ENCODE assay signal across 17 cellular contexts in the genomic region with DNA sequence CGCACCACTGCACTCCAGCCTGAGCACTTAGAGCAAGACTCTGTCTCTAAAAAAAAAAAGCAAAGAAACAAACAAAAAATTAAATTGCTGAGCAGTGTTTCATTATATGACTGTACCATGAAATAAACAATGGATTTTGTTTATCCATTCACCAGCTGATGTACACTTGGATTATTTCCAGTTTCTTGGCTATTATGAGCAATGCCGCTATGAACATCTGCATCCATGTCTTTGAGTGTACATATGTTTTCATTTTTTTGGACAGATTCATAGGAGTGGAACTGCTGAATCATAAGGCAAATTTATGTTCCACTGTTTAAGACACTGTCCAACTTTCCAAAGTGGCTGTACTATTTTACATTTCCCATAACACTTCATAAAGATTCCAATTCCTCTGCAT. TPM values are rescaled to one million over a fixed set of nuclear protein-coding genes. Genes with fewer than 3 reads are reported as not detected.
A peak's percentile ranks its signal among the peaks of the same experiment; 100 is the strongest.
DNase-seq lines count a peak whose midpoint lies in the region; ATAC-seq and TF ChIP-seq lines count a peak whose summit lies in the region.
"Had no signal": no experiment of that assay in that cellular context is flagged by ENCODE, and none has a peak within 500 bp of the region (broad histone marks: within the 10 kb centered on the region; RNA-seq: fewer than 3 reads in every experiment).

No MANE protein-coding gene starts in this region.

- DNase-seq in AG09319 (ENCODE audit: extremely low read depth, low read depth) (peak; percentile 81), HS-5 (ENCODE audit: low read depth) (peak; percentile 94), fibroblast of the conjunctiva (ENCODE audit: low read depth) (peak; percentile 81), H7 (no peak), kidney glomerular epithelial cell (lab: John Stamatoyannopoulos, UW) (no peak)
- DNase-seq in activated naive CD8-positive, alpha-beta T cell treated with anti-CD3 and anti-CD28 coated beads, Interleukin-2, amount 50 U/mL, for 24 hours = no peak
- DNase-seq in activated CD8-positive, alpha-beta T cell treated with anti-CD3 and anti-CD28 coated beads, Interleukin-2, amount 10 ng/mL, durations not matched to agents 7 days and 5 days = no peak
- DNase-seq in activated T-cell treated with anti-CD3 and anti-CD28 coated beads, Interleukin-2, amount 50 U/mL, for 4 hours = no peak
- DNase-seq: activated naive CD4-positive, alpha-beta T cell treated with Interleukin-2 at 50 U/mL for 16 hours; DND-41; left lung; stimulated activated CD4-positive, alpha-beta T cell treated with anti-CD3 and anti-CD28 coated beads, Interleukin-15, amount 100 ng/mL, for 24 hours; substantia nigra; WERI-Rb-1 had no signal

- peak overlapping the region; percentile 51 for H3K27ac Mint-ChIP-seq in activated naive CD8-positive, alpha-beta T cell treated with anti-CD3 and anti-CD28 coated beads, Interleukin-2, amount 50 U/mL, for 24 hours
- H3K27ac Mint-ChIP-seq in activated CD8-positive, alpha-beta T cell treated with anti-CD3 and anti-CD28 coated beads, Interleukin-2, amount 10 ng/mL, durations not matched to agents 7 days and 5 days = no peak overlapping the region

- no peak overlapping the region for H3K4me3 Mint-ChIP-seq in activated naive CD8-positive, alpha-beta T cell treated with anti-CD3 and anti-CD28 coated beads, Interleukin-2, amount 50 U/mL, for 24 hours
- no peak overlapping the region for H3K4me3 Mint-ChIP-seq in activated CD8-positive, alpha-beta T cell treated with anti-CD3 and anti-CD28 coated beads, Interleukin-2, amount 10 ng/mL, durations not matched to agents 7 days and 5 days
- no peak overlapping the region for H3K4me3 Mint-ChIP-seq in activated T-cell treated with anti-CD3 and anti-CD28 coated beads, Interleukin-2, amount 50 U/mL, for 4 hours
- H3K4me3 Mint-ChIP-seq: central memory CD8-positive, alpha-beta T cell had no signal

- no peaks in the 10 kb centered on the region for H3K36me3 ChIP-seq in H7 (replicated peaks; ENCODE audit: control insufficient read depth, insufficient read depth, low read length)
- H3K36me3 ChIP-seq: left lung, MG63, WERI-Rb-1 had no signal

- POLR2A ChIA-PET in activated CD8-positive, alpha-beta T cell treated with anti-CD3 and anti-CD28 coated beads, Interleukin-2, amount 10 ng/mL, durations not matched to agents 7 days and 5 days (lab: Charles Lee) = no interaction called here

- ATAC-seq in activated naive CD8-positive, alpha-beta T cell treated with anti-CD3 and anti-CD28 coated beads, Interleukin-2, amount 50 U/mL, for 24 hours = no peak
- ATAC-seq in activated CD8-positive, alpha-beta T cell treated with anti-CD3 and anti-CD28 coated beads, Interleukin-2, amount 10 ng/mL, durations not matched to agents 7 days and 5 days = no peak
- no peak for ATAC-seq in activated T-cell treated with anti-CD3 and anti-CD28 coated beads, Interleukin-2, amount 50 U/mL, for 4 hours
- ATAC-seq: GM12878, left lung had no signal

- H3K27me3 ChIP-seq in H7 (ENCODE audit: control insufficient read depth, insufficient read depth, low read length) = no peaks in the 10 kb centered on the region; the same call in 1 of the 2 replicates

- H3K4me1 Mint-ChIP-seq in activated naive CD8-positive, alpha-beta T cell treated with anti-CD3 and anti-CD28 coated beads, Interleukin-2, amount 50 U/mL, for 24 hours = peaks cover 55% of the 10 kb centered on the region
- H3K4me1 Mint-ChIP-seq in activated CD8-positive, alpha-beta T cell treated with anti-CD3 and anti-CD28 coated beads, Interleukin-2, amount 10 ng/mL, durations not matched to agents 7 days and 5 days (ENCODE audit: low read depth) = peaks cover 61% of the 10 kb centered on the region
- peaks cover 47% of the 10 kb centered on the region for H3K4me1 Mint-ChIP-seq in activated T-cell treated with anti-CD3 and anti-CD28 coated beads, Interleukin-2, amount 50 U/mL, for 4 hours (ENCODE audit: low read depth)

- H3K4me3 ChIP-seq in H7 (ENCODE audit: insufficient read depth, low read depth, low read length) = no peak overlapping the region
- H3K4me3 ChIP-seq: GM12878, left lung, MG63 had no signal

- CTCF ChIA-PET in activated CD8-positive, alpha-beta T cell treated with anti-CD3 and anti-CD28 coated beads, Interleukin-2, amount 10 ng/mL, durations not matched to agents 7 days and 5 days (lab: Charles Lee) = interaction anchor here (1.1 kb wide), 1 partner anchor 11 kb away, joined by 3 read pairs; no protein-coding TSS in a partner anchor

- peaks cover 3% of the 10 kb centered on the region for H3K9me3 Mint-ChIP-seq in activated naive CD8-positive, alpha-beta T cell treated with anti-CD3 and anti-CD28 coated beads, Interleukin-2, amount 50 U/mL, for 24 hours
- H3K9me3 Mint-ChIP-seq in activated CD8-positive, alpha-beta T cell treated with anti-CD3 and anti-CD28 coated beads, Interleukin-2, amount 10 ng/mL, durations not matched to agents 7 days and 5 days (ENCODE audit: insufficient read depth) = no peaks in the 10 kb centered on the region
- H3K9me3 Mint-ChIP-seq in activated T-cell treated with anti-CD3 and anti-CD28 coated beads, Interleukin-2, amount 50 U/mL, for 4 hours = peaks cover 3% of the 10 kb centered on the region
- H3K9me3 Mint-ChIP-seq: central memory CD8-positive, alpha-beta T cell had no signal

- no peaks in the 10 kb centered on the region for H3K27me3 Mint-ChIP-seq in activated naive CD8-positive, alpha-beta T cell treated with anti-CD3 and anti-CD28 coated beads, Interleukin-2, amount 50 U/mL, for 24 hours
- H3K27me3 Mint-ChIP-seq in activated CD8-positive, alpha-beta T cell treated with anti-CD3 and anti-CD28 coated beads, Interleukin-2, amount 10 ng/mL, durations not matched to agents 7 days and 5 days (ENCODE audit: low read depth) = no peaks in the 10 kb centered on the region
- H3K27me3 Mint-ChIP-seq in activated T-cell treated with anti-CD3 and anti-CD28 coated beads, Interleukin-2, amount 50 U/mL, for 4 hours (ENCODE audit: low read depth) = no peaks in the 10 kb centered on the region
- H3K27me3 Mint-ChIP-seq: central memory CD8-positive, alpha-beta T cell had no signal

- peaks cover 9% of the 10 kb centered on the region for H3K36me3 Mint-ChIP-seq in activated naive CD8-positive, alpha-beta T cell treated with anti-CD3 and anti-CD28 coated beads, Interleukin-2, amount 50 U/mL, for 24 hours (ENCODE audit: low read depth)
- H3K36me3 Mint-ChIP-seq in activated CD8-positive, alpha-beta T cell treated with anti-CD3 and anti-CD28 coated beads, Interleukin-2, amount 10 ng/mL, durations not matched to agents 7 days and 5 days (ENCODE audit: low read depth) = peaks cover 66% of the 10 kb centered on the region
- H3K36me3 Mint-ChIP-seq in activated T-cell treated with anti-CD3 and anti-CD28 coated beads, Interleukin-2, amount 50 U/mL, for 4 hours (ENCODE audit: insufficient read depth) = peaks cover 6% of the 10 kb centered on the region

- TF ChIP-seq CTCF in AG09319 (IDR thresholded peaks at IDR 0.05; ENCODE audit: low read depth, low read length) = no peak

RNA-seq across cellular contexts. Expression of a gene that starts 8.0 kb away (rescaled TPM):
- 100 to 1,000 TPM; 150 to 165 TPM for total RNA-seq in activated CD8-positive, alpha-beta T cell treated with anti-CD3 and anti-CD28 coated beads, Interleukin-2, amount 10 ng/mL, durations not matched to agents 7 days and 5 days
- total RNA-seq in H7 (2014; rRNA removed; shearing (Covaris generic)) = 4.2 and 5.6 TPM in 2 replicates
- total RNA-seq in activated T-cell treated with anti-CD3 and anti-CD28 coated beads, Interleukin-2, amount 50 U/mL, for 4 hours = 10 to 100 TPM; 13.3 to 16.7 (median 14.9) TPM

RNA-seq across cellular contexts. Expression of a gene that starts 32.8 kb away (rescaled TPM):
- total RNA-seq in activated CD8-positive, alpha-beta T cell treated with anti-CD3 and anti-CD28 coated beads, Interleukin-2, amount 10 ng/mL, durations not matched to agents 7 days and 5 days = 100 to 1,000 TPM; 318 to 359 TPM
- total RNA-seq in H7 (2014; rRNA removed; shearing (Covaris generic)) = 21.3 and 24.8 TPM in 2 replicates
- 100 to 1,000 TPM; 162 to 196 (median 186) TPM for total RNA-seq in activated T-cell treated with anti-CD3 and anti-CD28 coated beads, Interleukin-2, amount 50 U/mL, for 4 hours

Comparison
In these comparisons a context has a peak if more than half of its experiments do, and no peak if none do; other contexts are left out.
1. DNase-seq: peak in AG09319 (single experiment), HS-5 (single experiment) and fibroblast of the conjunctiva (single experiment); none in activated naive CD8-positive, alpha-beta T cell treated with anti-CD3 and anti-CD28 coated beads, Interleukin-2, amount 50 U/mL, for 24 hours (single experiment), activated CD8-positive, alpha-beta T cell treated with anti-CD3 and anti-CD28 coated beads, Interleukin-2, amount 10 ng/mL, durations not matched to agents 7 days and 5 days (single experiment), H7 (single experiment), kidney glomerular epithelial cell (single experiment) and activated T-cell treated with anti-CD3 and anti-CD28 coated beads, Interleukin-2, amount 50 U/mL, for 4 hours (single experiment).
2. RNA of a gene that starts 8.0 kb away (total RNA-seq): 150 to 165 TPM in activated CD8-positive, alpha-beta T cell treated with anti-CD3 and anti-CD28 coated beads, Interleukin-2, amount 10 ng/mL, durations not matched to agents 7 days and 5 days; 13.3 to 16.7 TPM in activated T-cell treated with anti-CD3 and anti-CD28 coated beads, Interleukin-2, amount 50 U/mL, for 4 hours and 4.2 to 5.6 TPM in H7; every median in the first group is over 4 times any median in the second.